ENCODE assay signal across 21 cellular contexts in genomic region chr12:28122756-28123155, GRCh38.
DNase-seq lines count a peak whose midpoint lies in the region; ATAC-seq, FAIRE-seq and TF ChIP-seq lines count a peak whose summit lies in the region.
"Had no signal": no experiment of that assay in that cellular context is flagged by ENCODE, and none has a peak within 500 bp of the region (broad histone marks: within the 10 kb centered on the region; RNA-seq: fewer than 3 reads in every experiment).

No MANE protein-coding gene starts in this region.

- H3K18ac ChIP-seq in IMR-90 (ENCODE audit: low read depth, low read length), result peak overlapping the region; percentile 0; the same call in 1 of the 2 replicates

- CTCF ChIA-PET in IMR-90 (lab: Yijun Ruan, JAX), result no interaction called here
- CTCF ChIA-PET in K562 (lab: Yijun Ruan, JAX; ENCODE audit: low intra/inter-chr PET ratio), result no interaction called here

- peak; percentile 84 for FAIRE-seq in K562 (lab: Jason Lieb, UNC)
- FAIRE-seq: GM12878, GM19239 had no signal

- H3K9me1 ChIP-seq in IMR-90 (ENCODE audit: insufficient read depth, low read length) (0 out of 2 replicates have a peak, but pooled peaks cover 2% of the 10 kb centered on the region), K562 (ENCODE audit: control insufficient read depth, insufficient read depth, low read length) (no peaks in the 10 kb centered on the region)

- no peak overlapping the region for H3K4me3 ChIP-seq in GM23248
- H3K4me3 ChIP-seq in IMR-90 (ENCODE audit: insufficient read depth, low read depth, low read length), result no peak overlapping the region
- no peak overlapping the region for H3K4me3 ChIP-seq in K562
- no peak overlapping the region for H3K4me3 ChIP-seq in smooth muscle cell
- H3K4me3 ChIP-seq: GM12878, HAP-1 had no signal

- intact Hi-C loops in IMR-90 (cut with micrococcal nuclease) (no loop called here), K562 (cut with micrococcal nuclease) (no loop called here)

- dilution Hi-C loops in IMR-90 (cut with HindIII; ENCODE audit: low sequenced_read_pairs, unreplicated experiment), result no loop called here

- H2AFZ ChIP-seq in GM23248 (peak overlapping the region; percentile 57; the same call in 1 of the 2 replicates), IMR-90 (replicated peaks; ENCODE audit: low read length, poor library complexity) (no peak overlapping the region), K562 (ENCODE audit: low read depth, low read length) (peak overlapping the region; percentile 67), smooth muscle cell (ENCODE audit: low read depth) (no peak overlapping the region)

- H3K27me3 ChIP-seq in GM23248 (replicated peaks; ENCODE audit: insufficient read depth) (no peaks in the 10 kb centered on the region), IMR-90 (ENCODE audit: control insufficient read depth, insufficient read depth, low read length) (no peaks in the 10 kb centered on the region), K562 (ENCODE audit: control insufficient read depth in 2 of 2, insufficient read depth in 2 of 2, low read length in 2 of 2) (no peaks in the 10 kb centered on the region), smooth muscle cell (ENCODE audit: low read depth) (no peaks in the 10 kb centered on the region)
- H3K27me3 ChIP-seq: BE2C had no signal

- peak overlapping the region; percentile 20 for H2BK120ac ChIP-seq in IMR-90 (ENCODE audit: low read depth, low read length)

- no peak overlapping the region for H3K14ac ChIP-seq in IMR-90 (replicated peaks; ENCODE audit: low read depth, low read length)

- H3F3A ChIP-seq in GM23248 (ENCODE audit: insufficient read depth) (no peaks in the 10 kb centered on the region), smooth muscle cell (ENCODE audit: low read depth) (no peaks in the 10 kb centered on the region)

- H4K20me1 ChIP-seq in GM23248 (ENCODE audit: insufficient read depth), result no peaks in the 10 kb centered on the region
- H4K20me1 ChIP-seq in IMR-90 (ENCODE audit: insufficient read depth, low read length), result no peaks in the 10 kb centered on the region
- H4K20me1 ChIP-seq in K562 (replicated peaks; ENCODE audit: control insufficient read depth, insufficient read depth, low read length), result no peaks in the 10 kb centered on the region
- no peaks in the 10 kb centered on the region for H4K20me1 ChIP-seq in smooth muscle cell (ENCODE audit: low read depth)

- peak overlapping the region; percentile 31; the same call in 1 of the 2 replicates for H3K4ac ChIP-seq in IMR-90 (ENCODE audit: low read depth, low read length)

- H4K5ac ChIP-seq in IMR-90 (ENCODE audit: low read depth, low read length), result no peak overlapping the region; the same call in 1 of the 2 replicates

- no peak overlapping the region for H3K4me2 ChIP-seq in GM23248 (ENCODE audit: unreplicated experiment)
- no peak overlapping the region for H3K4me2 ChIP-seq in IMR-90 (ENCODE audit: low read depth, low read length)
- H3K4me2 ChIP-seq in K562 (ENCODE audit: insufficient read depth, low read length), result peak overlapping the region; percentile 48; the same call in 1 of the 2 replicates
- H3K4me2 ChIP-seq in smooth muscle cell, result no peak overlapping the region

- H2BK15ac ChIP-seq in IMR-90 (ENCODE audit: low read depth, low read length), result peak overlapping the region; percentile 34; the same call in 1 of the 3 replicates

- H3K4me1 ChIP-seq in GM23248 (ENCODE audit: insufficient read depth) (peaks cover 8% of the 10 kb centered on the region; the same call in 1 of the 2 replicates), IMR-90 (ENCODE audit: control insufficient read depth, insufficient read depth, low read length) (peaks cover 5% of the 10 kb centered on the region; the same call in 1 of the 2 replicates), K562 (replicated peaks in 1 of 2; ENCODE audit: control insufficient read depth in 2 of 2, insufficient read depth in 2 of 2, low read length in 2 of 2) (peaks cover 0 to 11% of the 10 kb centered on the region in 2 experiments; a peak in 2 of 5 replicates), smooth muscle cell (ENCODE audit: low read depth) (peaks cover 9% of the 10 kb centered on the region)
- H3K4me1 ChIP-seq: BE2C, HAP-1 had no signal

- no peaks in the 10 kb centered on the region for H3K36me3 ChIP-seq in GM23248 (ENCODE audit: low read depth)
- H3K36me3 ChIP-seq in IMR-90 (ENCODE audit: control insufficient read depth, insufficient read depth, low read length), result no peaks in the 10 kb centered on the region
- no peaks in the 10 kb centered on the region for H3K36me3 ChIP-seq in K562 (ENCODE audit: control insufficient read depth, insufficient read depth, low read length)
- H3K36me3 ChIP-seq in smooth muscle cell (ENCODE audit: low read depth), result no peaks in the 10 kb centered on the region
- H3K36me3 ChIP-seq: BE2C, HAP-1 had no signal

- H3K9me3 ChIP-seq in GM23248 (ENCODE audit: low read depth) (no peaks in the 10 kb centered on the region), IMR-90 (ENCODE audit: control insufficient read depth, insufficient read depth, low read length) (no peaks in the 10 kb centered on the region), K562 (replicated peaks; ENCODE audit: control insufficient read depth, insufficient read depth, low read depth, low read length) (no peaks in the 10 kb centered on the region), smooth muscle cell (replicated peaks; ENCODE audit: low read depth) (no peaks in the 10 kb centered on the region)
- H3K9me3 ChIP-seq: BE2C, HAP-1 had no signal

- 0 out of 2 replicates have a peak overlapping the region, but pooled peaks have one; percentile 24 for H3K23ac ChIP-seq in IMR-90 (ENCODE audit: low read depth, low read length)

- TF ChIP-seq EP300 in K562 (IDR thresholded peaks at IDR 0.05; ENCODE audit: low read length), result no peak; the same call in 1 of the 2 replicates

- DNase-seq in GM23248 (no peak), IMR-90 (no peak), K562 (ENCODE audit: extremely low read depth in 1 of 4, low spot score in 3 of 4) (peak in 3 of 4 experiments; percentile 20 to 74 (median 47)), smooth muscle cell (lab: John Stamatoyannopoulos, UW; ENCODE audit: unreplicated experiment) (no peak)
- no peak for DNase-seq in stimulated activated CD4-positive, alpha-beta T cell treated with anti-CD3 and anti-CD28 coated beads, Interleukin-4, amount 100 ng/mL, for 24 hours
- DNase-seq: ACHN; BE2C; C1 segment of cervical spinal cord; CD4-positive, CD25-positive, alpha-beta regulatory T cell; CD8-positive, alpha-beta memory T cell; COR-L47; DMS 273 treated with DMSO at 0.1 percent for 48 hours; DMS53; DND-41; EL; GOT3 had no signal

- peak overlapping the region; percentile 75 for H2BK20ac ChIP-seq in IMR-90 (ENCODE audit: low read depth, low read length)

- H3K9me2 ChIP-seq in GM23248 (ENCODE audit: insufficient read depth), result no peaks in the 10 kb centered on the region

- no peak overlapping the region; the same call in 1 of the 2 replicates for H3K56ac ChIP-seq in IMR-90 (ENCODE audit: extremely low read depth, insufficient read depth, low read length)

- ATAC-seq in IMR-90 (ENCODE audit: low read depth) (no peak), K562 (peak; percentile 89), GM18502 (IDR thresholded peaks at IDR 0.05; ENCODE audit: poor library complexity, unreplicated experiment) (no peak), HG03378 (IDR thresholded peaks at IDR 0.05; ENCODE audit: unreplicated experiment) (no peak)
- ATAC-seq: GM12878 had no signal

- WGBS in GM23248 (ENCODE audit: low coverage in 1 of 2, low lambda C conversion rate in 2 of 2, missing lambda C conversion rate in 2 of 2), 2 experiments, result 91 to 94% methylated on average over 3 of the region's 3 CpGs
- WGBS in IMR-90 (ENCODE audit: extremely low coverage in 2 of 2, insufficient read length in 1 of 2), 2 experiments, result no CpG with 5 or more reads among the region's 3 CpGs
- whole genome bisulfite sequencing in K562 (ENCODE audit: insufficient coverage, low coverage, missing lambda C conversion rate), result 8% methylated on average over 3 of the region's 3 CpGs
- 98% methylated on average over 3 of the region's 3 CpGs for WGBS in smooth muscle cell (ENCODE audit: low lambda C conversion rate)

- peak overlapping the region; percentile 38; the same call in 1 of the 2 replicates for H4K91ac ChIP-seq in IMR-90 (ENCODE audit: insufficient read depth, low read depth, low read length)

- no peak overlapping the region for H2AK9ac ChIP-seq in IMR-90 (replicated peaks; ENCODE audit: low read depth, low read length, poor library complexity)

- H3K9ac ChIP-seq in GM23248 (no peak overlapping the region), IMR-90 (ENCODE audit: low read depth, low read length) (no peak overlapping the region), K562 (ENCODE audit: insufficient read depth in 1 of 2, low read depth in 2 of 2, low read length in 2 of 2) (no peak overlapping the region), smooth muscle cell (ENCODE audit: low read depth) (no peak overlapping the region)

- no peak overlapping the region; a peak in 1 of 4 replicates for H4K8ac ChIP-seq in IMR-90 (ENCODE audit: low read depth in 2 of 2, low read length in 2 of 2)

- no peak for TF ChIP-seq POLR2A in IMR-90 (IDR thresholded peaks at IDR 0.05; ENCODE audit: low read depth, low read length)
- no peak for TF ChIP-seq POLR2A in K562 (conservative IDR thresholded peaks at IDR 0.05)

- in situ Hi-C loops in GM23248 (cut with MboI), result no loop called here
- in situ Hi-C loops in IMR-90 (cut with MboI; ENCODE audit: low sequenced_read_pairs), result no loop called here
- in situ Hi-C loops in K562 (cut with MboI), result no loop called here

- no peaks in the 10 kb centered on the region for H3K79me1 ChIP-seq in IMR-90 (ENCODE audit: low read depth in 1 of 2, low read length in 2 of 2)

- H2BK5ac ChIP-seq in IMR-90 (ENCODE audit: low read depth, low read length, poor library complexity, severe bottlenecking), result peak overlapping the region; percentile 82

- no peak for TF ChIP-seq CTCF in IMR-90 (conservative IDR thresholded peaks at IDR 0.05; ENCODE audit: low read depth, low read length)
- no peak for TF ChIP-seq CTCF in K562 (IDR thresholded peaks at IDR 0.05 in 2 of 3, conservative IDR thresholded peaks at IDR 0.05 in 1 of 3; ENCODE audit: insufficient read depth in 2 of 3, low read depth in 1 of 3, low read length in 3 of 3)
- no peak for TF ChIP-seq CTCF in smooth muscle cell (IDR thresholded peaks at IDR 0.05; ENCODE audit: borderline replicate concordance, insufficient read depth, poor library complexity, severe bottlenecking)

- peak overlapping the region; percentile 41 for H2AK5ac ChIP-seq in IMR-90 (ENCODE audit: low read depth, low read length)

- POLR2A ChIA-PET in IMR-90 (lab: Charles Lee; ENCODE audit: unreplicated experiment) (no interaction called here), K562 (lab: Yijun Ruan, JAX) (no interaction called here)

- no TSS peak for BruUV-seq in IMR-90 (replicated peaks; lab: Mats Ljungman, UMichigan)
- BruUV-seq in K562 (replicated peaks; lab: Mats Ljungman, UMichigan), result no TSS peak

- TF ChIP-seq RAD21 in IMR-90 (IDR thresholded peaks at IDR 0.05; ENCODE audit: low read length), result no peak
- no peak for TF ChIP-seq RAD21 in K562 (CRISPR knock-in tag; conservative IDR thresholded peaks at IDR 0.05 in 1 of 2, IDR thresholded peaks at IDR 0.05 in 1 of 2)

- H3K27ac ChIP-seq in GM23248, result no peak overlapping the region
- H3K27ac ChIP-seq in IMR-90 (ENCODE audit: insufficient read depth, low read length), result no peak overlapping the region
- peak overlapping the region; percentile 37; the same call in 2 of the 3 replicates for H3K27ac ChIP-seq in K562 (ENCODE audit: extremely low read depth, low read depth, low read length)
- peak overlapping the region; percentile 0 for H3K27ac ChIP-seq in smooth muscle cell (ENCODE audit: low read depth)

- no peaks in the 10 kb centered on the region for H3K79me2 ChIP-seq in GM23248 (ENCODE audit: insufficient read depth)
- no peaks in the 10 kb centered on the region for H3K79me2 ChIP-seq in K562 (ENCODE audit: control insufficient read depth, insufficient read depth, low read length)
- no peaks in the 10 kb centered on the region for H3K79me2 ChIP-seq in smooth muscle cell (ENCODE audit: low read depth)

Comparison
In these comparisons a context has a peak if more than half of its experiments do, and no peak if none do; other contexts are left out.
1. DNase-seq: peak in K562 (3 of 4); none in GM23248 (single experiment), IMR-90 (single experiment), smooth muscle cell (single experiment) and stimulated activated CD4-positive, alpha-beta T cell treated with anti-CD3 and anti-CD28 coated beads, Interleukin-4, amount 100 ng/mL, for 24 hours (single experiment).
2. H2AFZ ChIP-seq: peak in GM23248 (single experiment) and K562 (single experiment); none in IMR-90 (single experiment) and smooth muscle cell (single experiment).
3. H3K27ac ChIP-seq: peak in K562 (single experiment) and smooth muscle cell (single experiment); none in GM23248 (single experiment) and IMR-90 (single experiment).